1 cellular context compared by ENCODE assay signal in the genomic region with DNA sequence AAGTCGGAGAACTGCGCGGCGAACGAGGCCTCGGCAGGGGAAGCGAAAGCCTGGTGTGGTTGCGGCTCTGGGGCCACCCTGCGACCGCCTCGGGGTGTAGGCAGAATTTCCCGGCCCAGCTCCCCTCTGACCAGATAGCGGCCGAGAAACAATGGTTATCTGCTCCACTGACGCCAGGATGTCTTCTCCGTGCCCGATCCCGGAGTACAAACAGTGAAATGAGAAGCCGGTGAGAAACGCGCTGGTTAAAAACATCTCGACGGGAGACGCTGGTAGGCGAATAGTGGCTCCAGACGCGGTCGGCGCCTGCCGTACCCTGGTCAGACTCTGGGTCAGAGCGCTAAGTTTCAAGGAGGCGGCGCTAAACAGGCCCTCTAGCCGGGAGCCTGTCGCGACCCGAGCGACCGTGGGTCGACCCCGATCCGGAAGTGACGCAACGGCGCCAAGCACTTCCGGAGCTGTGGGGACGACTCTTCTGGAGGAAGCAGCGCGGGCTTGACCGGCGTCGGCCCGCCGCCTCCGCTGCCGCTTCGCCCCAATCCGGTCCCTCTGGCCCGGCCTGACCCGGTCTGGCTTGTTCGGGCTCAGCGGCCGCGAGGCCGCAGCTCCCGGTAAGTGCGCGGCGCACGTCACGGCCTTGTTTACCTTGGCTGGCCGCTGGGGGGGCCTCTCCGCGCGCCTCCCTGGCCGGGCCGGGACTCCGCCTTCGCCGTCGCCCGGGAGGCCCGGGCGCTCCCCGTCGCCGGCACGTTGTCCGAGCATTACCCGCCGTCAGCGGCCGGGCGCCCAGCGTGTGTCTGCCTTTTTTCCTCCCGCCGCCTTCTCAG.
TF ChIP-seq lines count a peak whose summit lies in the region.

Gene ARIH2, plus strand, starts transcription at position 455 of the 827 bp plus-strand sequence. CDS start 8,717 bp downstream, outside the sequence.

TF ChIP-seq in GM12878, 131 proteins besides CTCF, POLR2A, EP300 and RAD21 (continued from another document):
- TF ChIP-seq, protein P1, sequence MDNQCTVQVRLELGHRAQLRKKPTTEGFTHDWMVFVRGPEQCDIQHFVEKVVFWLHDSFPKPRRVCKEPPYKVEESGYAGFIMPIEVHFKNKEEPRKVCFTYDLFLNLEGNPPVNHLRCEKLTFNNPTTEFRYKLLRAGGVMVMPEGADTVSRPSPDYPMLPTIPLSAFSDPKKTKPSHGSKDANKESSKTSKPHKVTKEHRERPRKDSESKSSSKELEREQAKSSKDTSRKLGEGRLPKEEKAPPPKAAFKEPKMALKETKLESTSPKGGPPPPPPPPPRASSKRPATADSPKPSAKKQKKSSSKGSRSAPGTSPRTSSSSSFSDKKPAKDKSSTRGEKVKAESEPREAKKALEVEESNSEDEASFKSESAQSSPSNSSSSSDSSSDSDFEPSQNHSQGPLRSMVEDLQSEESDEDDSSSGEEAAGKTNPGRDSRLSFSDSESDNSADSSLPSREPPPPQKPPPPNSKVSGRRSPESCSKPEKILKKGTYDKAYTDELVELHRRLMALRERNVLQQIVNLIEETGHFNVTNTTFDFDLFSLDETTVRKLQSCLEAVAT (IDR thresholded peaks at IDR 0.05) = peak; percentile 89
- TF ChIP-seq PRDM15 (CRISPR knock-in tag; IDR thresholded peaks at IDR 0.05) = no peak
- no peak for TF ChIP-seq SREBF1 (IDR thresholded peaks at IDR 0.05; ENCODE audit: low read length)
- no peak for TF ChIP-seq ZBTB11 (CRISPR knock-in tag; IDR thresholded peaks at IDR 0.05)
- TF ChIP-seq SUZ12 (IDR thresholded peaks at IDR 0.05; ENCODE audit: unreplicated experiment) = no peak
- TF ChIP-seq, protein P2, sequence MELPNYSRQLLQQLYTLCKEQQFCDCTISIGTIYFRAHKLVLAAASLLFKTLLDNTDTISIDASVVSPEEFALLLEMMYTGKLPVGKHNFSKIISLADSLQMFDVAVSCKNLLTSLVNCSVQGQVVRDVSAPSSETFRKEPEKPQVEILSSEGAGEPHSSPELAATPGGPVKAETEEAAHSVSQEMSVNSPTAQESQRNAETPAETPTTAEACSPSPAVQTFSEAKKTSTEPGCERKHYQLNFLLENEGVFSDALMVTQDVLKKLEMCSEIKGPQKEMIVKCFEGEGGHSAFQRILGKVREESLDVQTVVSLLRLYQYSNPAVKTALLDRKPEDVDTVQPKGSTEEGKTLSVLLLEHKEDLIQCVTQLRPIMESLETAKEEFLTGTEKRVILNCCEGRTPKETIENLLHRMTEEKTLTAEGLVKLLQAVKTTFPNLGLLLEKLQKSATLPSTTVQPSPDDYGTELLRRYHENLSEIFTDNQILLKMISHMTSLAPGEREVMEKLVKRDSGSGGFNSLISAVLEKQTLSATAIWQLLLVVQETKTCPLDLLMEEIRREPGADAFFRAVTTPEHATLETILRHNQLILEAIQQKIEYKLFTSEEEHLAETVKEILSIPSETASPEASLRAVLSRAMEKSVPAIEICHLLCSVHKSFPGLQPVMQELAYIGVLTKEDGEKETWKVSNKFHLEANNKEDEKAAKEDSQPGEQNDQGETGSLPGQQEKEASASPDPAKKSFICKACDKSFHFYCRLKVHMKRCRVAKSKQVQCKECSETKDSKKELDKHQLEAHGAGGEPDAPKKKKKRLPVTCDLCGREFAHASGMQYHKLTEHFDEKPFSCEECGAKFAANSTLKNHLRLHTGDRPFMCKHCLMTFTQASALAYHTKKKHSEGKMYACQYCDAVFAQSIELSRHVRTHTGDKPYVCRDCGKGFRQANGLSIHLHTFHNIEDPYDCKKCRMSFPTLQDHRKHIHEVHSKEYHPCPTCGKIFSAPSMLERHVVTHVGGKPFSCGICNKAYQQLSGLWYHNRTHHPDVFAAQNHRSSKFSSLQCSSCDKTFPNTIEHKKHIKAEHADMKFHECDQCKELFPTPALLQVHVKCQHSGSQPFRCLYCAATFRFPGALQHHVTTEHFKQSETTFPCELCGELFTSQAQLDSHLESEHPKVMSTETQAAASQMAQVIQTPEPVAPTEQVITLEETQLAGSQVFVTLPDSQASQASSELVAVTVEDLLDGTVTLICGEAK (IDR thresholded peaks at IDR 0.05; ENCODE audit: borderline replicate concordance) = peak; percentile 94
- no peak for TF ChIP-seq SRF (IDR thresholded peaks at IDR 0.05; ENCODE audit: low read depth in 2 of 2, low read length in 2 of 2)
- peak in 1 of 2 experiments; percentile 18; a peak in 1 of 3 replicates for TF ChIP-seq EGR1 (IDR thresholded peaks at IDR 0.05; ENCODE audit: borderline replicate concordance in 1 of 2, low read depth in 2 of 2, low read length in 2 of 2)
- TF ChIP-seq IRF4 (IDR thresholded peaks at IDR 0.05; ENCODE audit: low read depth, low read length) = peak; percentile 84; the same call in 1 of the 2 replicates
- no peak for TF ChIP-seq RFX5 (IDR thresholded peaks at IDR 0.05; ENCODE audit: low read depth, low read length)
- TF ChIP-seq WRNIP1 (IDR thresholded peaks at IDR 0.05; ENCODE audit: borderline replicate concordance, low read depth, low read length) = no peak
- no peak; a peak in 1 of 4 replicates for TF ChIP-seq CEBPB (IDR thresholded peaks at IDR 0.05; ENCODE audit: borderline replicate concordance in 1 of 2, low read depth in 2 of 2, low read length in 2 of 2)
- no peak for TF ChIP-seq USF2 (IDR thresholded peaks at IDR 0.05; ENCODE audit: borderline replicate concordance, low read depth, low read length)
- TF ChIP-seq KLF5 (IDR thresholded peaks at IDR 0.05; ENCODE audit: partially characterized antibody) = peak; percentile 31
- TF ChIP-seq POLR2AphosphoS2 (IDR thresholded peaks at IDR 0.05; ENCODE audit: low read depth, low read length) = no peak
- TF ChIP-seq GATAD2B (conservative IDR thresholded peaks at IDR 0.05; ENCODE audit: low read depth) = peak; percentile 92
- peak; percentile 96 for TF ChIP-seq RUNX3 (IDR thresholded peaks at IDR 0.05; ENCODE audit: low read length)
- TF ChIP-seq FOXK2 (IDR thresholded peaks at IDR 0.05) = no peak
- TF ChIP-seq FOS (IDR thresholded peaks at IDR 0.05; ENCODE audit: borderline replicate concordance, extremely low read depth, insufficient read length) = no peak
- no peak for TF ChIP-seq TARDBP (IDR thresholded peaks at IDR 0.05; ENCODE audit: borderline replicate concordance)
